10 cellular contexts compared by ENCODE assay signal in the genomic region with DNA sequence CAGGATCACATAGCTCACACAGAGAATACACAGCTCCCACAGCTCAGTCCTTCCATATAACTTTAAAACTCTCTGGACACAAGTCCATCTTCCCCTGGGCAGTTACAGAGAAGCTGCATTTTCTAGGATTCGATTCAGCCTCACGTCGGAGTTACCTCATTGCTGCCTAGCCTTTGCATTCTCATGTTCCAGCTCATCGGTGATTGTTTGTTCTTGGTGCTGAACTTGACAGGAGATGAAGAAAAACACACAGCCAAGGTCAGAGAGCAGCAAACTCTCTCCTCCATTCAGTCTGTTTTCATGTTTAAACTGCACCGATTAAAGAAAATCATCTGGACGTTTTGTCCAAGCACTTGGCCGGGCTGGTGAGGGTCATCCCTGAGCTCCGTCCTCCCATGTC.
DNase-seq lines count a peak whose midpoint lies in the region; ATAC-seq lines count a peak whose summit lies in the region.
"Had no signal": no experiment of that assay in that cellular context is flagged by ENCODE, and none has a peak within 500 bp of the region (broad histone marks: within the 10 kb centered on the region; RNA-seq: fewer than 3 reads in every experiment).

No MANE protein-coding gene starts in this region.

- in situ Hi-C loops in ACHN (cut with HindIII; ENCODE audit: low pct_ligation_motif_present, low pct_unique_long_range_greater_than_20kb, low sequenced_read_pairs) = no loop called here

- DNase-seq in AG08395 (ENCODE audit: low spot score) (peak; percentile 68), H4 (ENCODE audit: low spot score) (peak; percentile 36), amniotic stem cell (lab: John Stamatoyannopoulos, UW) (peak; percentile 37), kidney glomerular epithelial cell (lab: John Stamatoyannopoulos, UW) (peak; percentile 76), ACHN (no peak), nucleus accumbens (lab: John Stamatoyannopoulos, UW) (no peak), UCSD-AML1 (lab: John Stamatoyannopoulos, UW; ENCODE audit: unreplicated experiment) (no peak)
- DNase-seq: NCI-H187 had no signal

- no peak for ATAC-seq in HG03571 (IDR thresholded peaks at IDR 0.05; ENCODE audit: unreplicated experiment)
- ATAC-seq: GM23338 had no signal

Comparison
In these comparisons a context has a peak if more than half of its experiments do, and no peak if none do; other contexts are left out.
1. DNase-seq: peak in AG08395 (single experiment), H4 (single experiment), amniotic stem cell (single experiment) and kidney glomerular epithelial cell (single experiment); none in ACHN (single experiment), nucleus accumbens (0 of 56) and UCSD-AML1 (single experiment).